In the genomic region with DNA sequence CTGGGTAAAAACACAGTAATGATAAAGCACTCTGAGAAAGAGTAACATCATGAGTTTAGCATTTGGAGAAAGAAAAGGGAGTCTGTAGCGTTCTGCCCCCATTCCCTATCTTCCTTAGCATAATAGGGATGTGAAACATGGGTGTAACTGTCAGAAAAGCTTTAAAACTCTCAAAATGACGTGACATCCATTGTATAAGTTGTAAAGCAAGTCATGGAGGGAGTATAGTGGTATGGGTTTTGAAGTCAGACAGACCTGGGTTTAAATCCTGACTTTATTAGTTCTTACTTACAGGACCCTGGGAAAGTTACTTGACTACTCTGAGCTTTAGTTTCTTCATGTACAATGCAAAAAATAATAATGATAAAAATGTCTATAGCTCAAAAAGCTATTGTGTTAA, we compare ENCODE assay signal across 18 cellular contexts. TPM values are rescaled to one million over a fixed set of nuclear protein-coding genes. Genes with fewer than 3 reads are reported as not detected.
DNase-seq lines count a peak whose midpoint lies in the region; ATAC-seq, FAIRE-seq and TF ChIP-seq lines count a peak whose summit lies in the region.
"Had no signal": no experiment of that assay in that cellular context is flagged by ENCODE, and none has a peak within 500 bp of the region (broad histone marks: within the 10 kb centered on the region; RNA-seq: fewer than 3 reads in every experiment).

No MANE protein-coding gene starts in this region.

- CTCF ChIA-PET in GM12878 (lab: Yijun Ruan, JAX), result interaction anchor here (0.9 to 2.2 kb wide), 8 partner anchors 10 to 68 kb away, joined by 4 to 9 read pairs (median 6); a partner anchor contains a TSS

- H3K36me3 ChIP-seq in GM12878 (ENCODE audit: control insufficient read depth in 2 of 2, insufficient read depth in 2 of 2, low read length in 1 of 2), result no peaks in the 10 kb centered on the region; a peak in 1 of 4 replicates

- RAD21 ChIA-PET in GM12878 (lab: Charles Lee; ENCODE audit: unreplicated experiment), result interaction anchor here (0.8 to 1.5 kb wide), 4 partner anchors 9 to 15 kb away, joined by 3 to 5 read pairs (median 4); no protein-coding TSS in a partner anchor

- TF ChIP-seq RAD21 in GM12878 (IDR thresholded peaks at IDR 0.05; ENCODE audit: insufficient read depth, low read depth, low read length), result no peak

- peaks cover 4% of the 10 kb centered on the region for H3K4me1 ChIP-seq in GM12878 (ENCODE audit: control insufficient read depth, insufficient read depth, low read length)

- H3K36me3 Mint-ChIP-seq in effector memory CD8-positive, alpha-beta T cell (ENCODE audit: insufficient read depth), result peaks cover 8% of the 10 kb centered on the region

- intact Hi-C loops in GM12878 (cut with micrococcal nuclease; ENCODE audit: unreplicated experiment), result no loop called here

- in situ Hi-C loops in GM12878 (cut with MboI), result no loop called here

- DNase-seq in NCI-H748 (lab: John Stamatoyannopoulos, UW; ENCODE audit: unreplicated experiment) (peak; percentile 69), NCI-H748 treated with DMSO at 0.1 percent for 48 hours (lab: John Stamatoyannopoulos, UW) (no peak), GM12878 (ENCODE audit: low read depth, low spot score) (no peak), coronary artery (ENCODE audit: low spot score) (no peak), kidney tubule cell (ENCODE audit: low spot score) (no peak), dermis blood vessel endothelial cell (no peak)
- no peak for DNase-seq in effector memory CD8-positive, alpha-beta T cell
- DNase-seq: 8988T; CD8-positive, alpha-beta T cell; DMS79; H7; NCI-H187; NCI-H446 treated with DMSO at 0.1 percent for 48 hours; NCI-H774; PC-3 had no signal

- H3K4me1 Mint-ChIP-seq in effector memory CD8-positive, alpha-beta T cell (ENCODE audit: low read depth in 2 of 2), result peaks cover 11 to 17% of the 10 kb centered on the region in 2 donors

- 60% methylated on average over 2 of the region's 2 CpGs for whole genome bisulfite sequencing in GM12878 (ENCODE audit: insufficient coverage, insufficient replicate concordance, low lambda C conversion rate, missing lambda C conversion rate)

- no peak overlapping the region for H3K9ac ChIP-seq in GM12878 (ENCODE audit: control insufficient read depth, insufficient read depth, low read length)

- H3K9me3 Mint-ChIP-seq in effector memory CD8-positive, alpha-beta T cell, result no peaks in the 10 kb centered on the region
- H3K9me3 Mint-ChIP-seq: CD8-positive, alpha-beta T cell; IgD-negative memory B cell had no signal

- no TSS peak for BruUV-seq in GM12878 (replicated peaks; lab: Mats Ljungman, UMichigan)

- no peaks in the 10 kb centered on the region for H4K20me1 ChIP-seq in GM12878 (ENCODE audit: control insufficient read depth, insufficient read depth)

- H3K27me3 ChIP-seq in GM12878 (replicated peaks in 1 of 2; ENCODE audit: control insufficient read depth in 2 of 2, insufficient read depth in 2 of 2, low read length in 1 of 2), result no peaks in the 10 kb centered on the region

- POLR2A ChIA-PET in GM12878 (lab: Charles Lee), result interaction anchor here (1.1 to 3.8 kb wide), 3 partner anchors 12 to 16 kb away, joined by 3 to 21 read pairs (median 8); a partner anchor contains a TSS

- no peak overlapping the region for H3K4me3 Mint-ChIP-seq in effector memory CD8-positive, alpha-beta T cell
- H3K4me3 Mint-ChIP-seq: CD8-positive, alpha-beta T cell; IgD-negative memory B cell had no signal

- H3K27ac ChIP-seq in GM12878 (ENCODE audit: control insufficient read depth, insufficient read depth), result no peak overlapping the region; the same call in 1 of the 2 replicates
- H3K27ac ChIP-seq in coronary artery, result no peak overlapping the region
- H3K27ac ChIP-seq: RWPE1 had no signal

- no peak for TF ChIP-seq POLR2A in GM12878 (IDR thresholded peaks at IDR 0.05; ENCODE audit: low read depth, low read length)

- no peak for FAIRE-seq in GM12878 (lab: Jason Lieb, UNC)

- TF ChIP-seq CTCF in GM12878 (IDR thresholded peaks at IDR 0.05 in 2 of 3, conservative IDR thresholded peaks at IDR 0.05 in 1 of 3; ENCODE audit: control insufficient read depth in 2 of 3, extremely low read depth in 1 of 3, insufficient read depth in 1 of 3, low read depth in 3 of 3, low read length in 3 of 3), result no peak
- no peak for TF ChIP-seq CTCF in coronary artery (IDR thresholded peaks at IDR 0.05)

- no peak for TF ChIP-seq EP300 in GM12878 (IDR thresholded peaks at IDR 0.05; ENCODE audit: borderline replicate concordance in 1 of 2, control insufficient read depth in 1 of 2, low read depth in 2 of 2, low read length in 2 of 2)

- no peak overlapping the region for H3K4me3 ChIP-seq in GM12878
- H3K4me3 ChIP-seq in coronary artery, result no peak overlapping the region

- no peaks in the 10 kb centered on the region; the same call in 1 of the 2 replicates for H3K79me2 ChIP-seq in GM12878 (ENCODE audit: control insufficient read depth, insufficient read depth, low read length)

- no peaks in the 10 kb centered on the region for H3K27me3 Mint-ChIP-seq in effector memory CD8-positive, alpha-beta T cell
- H3K27me3 Mint-ChIP-seq: IgD-negative memory B cell had no signal

- H3K9me3 ChIP-seq in GM12878 (replicated peaks; ENCODE audit: control insufficient read depth, insufficient read depth, low read length), result no peaks in the 10 kb centered on the region

- no peak overlapping the region for H3K27ac Mint-ChIP-seq in effector memory CD8-positive, alpha-beta T cell
- H3K27ac Mint-ChIP-seq: CD8-positive, alpha-beta T cell; IgD-negative memory B cell had no signal

- peak overlapping the region; percentile 38; the same call in 1 of the 2 replicates for H3K4me2 ChIP-seq in GM12878 (ENCODE audit: control insufficient read depth, insufficient read depth)

- SMC1A ChIA-PET in GM12878 (lab: Charles Lee; ENCODE audit: uncharacterized antibody, unreplicated experiment), result interaction anchor here (0.8 to 3.8 kb wide), 14 partner anchors 9 to 93 kb away, joined by 3 to 45 read pairs (median 4); a partner anchor contains a TSS

- ATAC-seq in HG02981 (IDR thresholded peaks at IDR 0.05; ENCODE audit: unreplicated experiment) (peak; percentile 3), GM12878 (peak; percentile 74)
- ATAC-seq in effector memory CD8-positive, alpha-beta T cell (replicated peaks), result no peak
- ATAC-seq: CD8-positive, alpha-beta T cell; PC-3 had no signal

- H2AFZ ChIP-seq in GM12878 (ENCODE audit: control insufficient read depth, low read depth, low read length), result no peak overlapping the region

TF ChIP-seq in GM12878, 131 proteins besides CTCF, POLR2A, EP300 and RAD21 (continues in another document):
- TF ChIP-seq SMAD1 (IDR thresholded peaks at IDR 0.05; ENCODE audit: low read depth, partially characterized antibody) (no peak), IKZF1 (conservative IDR thresholded peaks at IDR 0.05) (peak; percentile 56), SPI1 (IDR thresholded peaks at IDR 0.05; ENCODE audit: borderline replicate concordance, insufficient read depth, low read depth, low read length) (0 out of 2 replicates have a peak, but pooled peaks have one; percentile 10)

RNA-seq across cellular contexts. Expression of a gene that starts 17.1 kb away (rescaled TPM):
- 24.9 and 27.3 TPM in 2 replicates for total RNA-seq in GM12878 (2013; cell fraction: nucleolus; rRNA removed)
- total RNA-seq in GM12878 (2014; rRNA removed) (15.9 and 23.2 TPM in 2 replicates), GM12878 (2014; rRNA removed; fragmentation: Illumina TruSeq; extraction: Trizol) (18.3 and 19.0 TPM in 2 replicates), GM12878 (2021) (13.1 and 13.6 TPM in 2 replicates), dermis blood vessel endothelial cell (28.3 and 41.0 TPM in 2 replicates)
- polyA plus RNA-seq in GM12878 (2011; ENCODE audit: low read depth), result 4.2 TPM
- polyA plus RNA-seq in GM12878 (2011; rRNA removed) (38.1 and 51.8 TPM in 2 replicates), GM12878 (2014; fragmentation: Illumina TruSeq; extraction: Trizol) (14.9 and 15.1 TPM in 2 replicates), GM12878 (2014; fragmentation: Nextera tagmentation; extraction: Ambion mirVana) (10 to 100 TPM; 13.7 to 19.3 TPM), GM12878 (2014; rRNA removed) (8.8 and 11.3 TPM in 2 replicates), GM12878 (2016; fragmentation: Nextera tagmentation; extraction: Ambion mirVana) (10 to 100 TPM; 17.6 to 18.2 TPM)
- 17.0 and 19.2 TPM in 2 replicates for polyA plus RNA-seq in GM12878 (2011; cell fraction: cytosol; rRNA removed)
- 9.2 and 11.6 TPM in 2 replicates for polyA plus RNA-seq in GM12878 (2011; cell fraction: nucleus; rRNA removed)
- 7.6 and 13.4 TPM in 2 replicates for polyA plus RNA-seq in GM12878 (2012)
- polyA minus RNA-seq in GM12878 (2011; rRNA and poly(A)+ RNA removed), result 32.2 and 36.1 TPM in 2 replicates
- polyA minus RNA-seq in GM12878 (2011; cell fraction: cytosol; rRNA and poly(A)+ RNA removed), result 13.0 and 13.2 TPM in 2 replicates
- 25.9 and 30.8 TPM in 2 replicates for polyA minus RNA-seq in GM12878 (2011; cell fraction: nucleus; rRNA and poly(A)+ RNA removed)

RNA-seq across cellular contexts. Expression of a gene that starts 17.3 kb away (rescaled TPM):
- total RNA-seq in GM12878 (2013; cell fraction: nucleolus; rRNA removed), result 63.0 and 66.9 TPM in 2 replicates
- total RNA-seq in GM12878 (2014; rRNA removed) (12.5 and 14.6 TPM in 2 replicates), GM12878 (2014; rRNA removed; fragmentation: Illumina TruSeq; extraction: Trizol) (16.7 and 17.4 TPM in 2 replicates), GM12878 (2021) (13.3 and 16.6 TPM in 2 replicates), dermis blood vessel endothelial cell (12.4 and 13.8 TPM in 2 replicates)
- 5.4 TPM for polyA plus RNA-seq in GM12878 (2011; ENCODE audit: low read depth)
- polyA plus RNA-seq in GM12878 (2011; rRNA removed) (19.8 and 33.0 TPM in 2 replicates), GM12878 (2014; fragmentation: Illumina TruSeq; extraction: Trizol) (11.4 and 13.1 TPM in 2 replicates), GM12878 (2014; fragmentation: Nextera tagmentation; extraction: Ambion mirVana) (10 to 100 TPM in 1 of 2 experiments, 1 to 10 TPM in 1; 7.6 to 15.0 TPM), GM12878 (2014; rRNA removed) (9.1 and 10.5 TPM in 2 replicates), GM12878 (2016; fragmentation: Nextera tagmentation; extraction: Ambion mirVana) (10 to 100 TPM; 16.4 to 17.0 TPM)
- polyA plus RNA-seq in GM12878 (2011; cell fraction: cytosol; rRNA removed), result 5.9 and 6.9 TPM in 2 replicates
- polyA plus RNA-seq in GM12878 (2011; cell fraction: nucleus; rRNA removed), result 19.0 and 19.8 TPM in 2 replicates
- 7.6 and 12.7 TPM in 2 replicates for polyA plus RNA-seq in GM12878 (2012)
- polyA minus RNA-seq in GM12878 (2011; rRNA and poly(A)+ RNA removed), result 11.3 and 11.6 TPM in 2 replicates
- polyA minus RNA-seq in GM12878 (2011; cell fraction: cytosol; rRNA and poly(A)+ RNA removed), result 6.1 and 6.2 TPM in 2 replicates
- 16.8 and 20.0 TPM in 2 replicates for polyA minus RNA-seq in GM12878 (2011; cell fraction: nucleus; rRNA and poly(A)+ RNA removed)
